Comparison of ENCODE assay signal across 8 cellular contexts in the genomic region with DNA sequence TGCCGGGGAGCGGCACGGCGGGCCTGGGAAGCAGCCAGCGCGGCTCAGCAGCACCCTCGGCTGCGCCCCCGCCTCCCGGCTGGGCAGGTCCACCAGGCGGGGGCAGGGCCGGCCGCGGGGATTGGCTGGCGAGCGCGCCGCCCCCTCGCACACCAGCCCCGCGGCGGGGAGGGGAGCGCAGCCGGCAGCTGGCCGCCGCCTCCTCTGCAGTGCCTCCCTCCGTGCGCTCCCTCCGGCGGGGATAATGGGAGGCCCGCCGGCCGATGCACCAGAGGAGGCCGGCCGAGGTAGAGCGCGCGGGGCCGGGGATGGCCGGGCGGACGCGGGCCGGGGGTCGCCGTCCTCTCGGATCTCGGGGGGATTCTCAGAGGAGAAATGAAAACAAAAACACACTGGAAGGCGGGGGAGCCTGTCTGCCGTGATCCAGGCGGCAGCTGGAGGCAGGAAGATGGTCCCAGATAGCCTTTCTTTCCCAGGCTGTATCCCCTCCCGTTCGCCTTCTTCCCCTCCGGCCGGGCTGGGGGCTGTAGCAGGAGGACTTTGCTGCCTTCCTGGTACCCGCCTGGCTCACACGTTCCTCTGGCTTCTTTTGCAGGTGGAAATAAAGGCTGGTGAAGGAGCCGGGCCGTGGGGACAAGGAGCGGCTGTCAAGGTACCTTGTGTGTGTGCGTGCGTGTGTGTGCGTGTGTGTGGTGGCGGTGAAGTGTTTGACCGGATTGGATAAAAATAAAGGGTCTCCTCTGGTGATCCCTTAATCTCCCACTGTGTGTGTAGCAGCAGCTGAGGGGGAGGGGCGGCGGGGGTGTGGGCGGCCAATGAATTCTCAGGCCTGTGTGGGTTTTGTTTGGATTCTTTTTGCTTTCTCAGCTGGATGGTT. TPM values are rescaled to one million over a fixed set of nuclear protein-coding genes. Genes with fewer than 3 reads are reported as not detected.
DNase-seq lines count a peak whose midpoint lies in the region; ATAC-seq and TF ChIP-seq lines count a peak whose summit lies in the region.

No MANE protein-coding gene starts in this region.

- H3K9me2 ChIP-seq in MM.1S (replicated peaks; ENCODE audit: insufficient read depth, low read length) = no peaks in the 10 kb centered on the region

- H2AFZ ChIP-seq in MM.1S (ENCODE audit: low read length) = 0 out of 2 replicates have a peak overlapping the region, but pooled peaks have one; percentile 36

- H3K4me3 ChIP-seq in MM.1S (ENCODE audit: low read length) = peak overlapping the region; percentile 55
- H3K4me3 ChIP-seq in ascending aorta = peak overlapping the region; percentile 59 to 69
- peak overlapping the region; percentile 81 for H3K4me3 ChIP-seq in rectal smooth muscle tissue (ENCODE audit: low read length)

- H3K4me1 ChIP-seq in MM.1S (ENCODE audit: low read length) = no peaks in the 10 kb centered on the region
- H3K4me1 ChIP-seq in ascending aorta = peaks cover 0 to 21% of the 10 kb centered on the region in 2 donors
- H3K4me1 ChIP-seq in rectal smooth muscle tissue (ENCODE audit: control insufficient read depth, insufficient read depth, low read length) = peaks cover 2% of the 10 kb centered on the region

- peaks cover 65 to 80% (median 79%) of the 10 kb centered on the region in 3 donors for H3K4me1 Mint-ChIP-seq in T-cell

- H3K36me3 Mint-ChIP-seq in T-cell = peaks cover 3% of the 10 kb centered on the region

- CTCF ChIA-PET in T-cell (lab: Charles Lee) = interaction anchor here in 1 of 2 donors (0.6 to 0.9 kb wide), 3 partner anchors 8 to 95 kb away, joined by 3 to 5 read pairs (median 3); no protein-coding TSS in a partner anchor

- H3K27me3 Mint-ChIP-seq in T-cell = no peaks in the 10 kb centered on the region

- H3K27me3 ChIP-seq in MM.1S (replicated peaks; ENCODE audit: insufficient read depth, low read length) = no peaks in the 10 kb centered on the region
- no peaks in the 10 kb centered on the region for H3K27me3 ChIP-seq in ascending aorta
- no peaks in the 10 kb centered on the region for H3K27me3 ChIP-seq in rectal smooth muscle tissue (ENCODE audit: control insufficient read depth, insufficient read depth, low read length)

- H3K9me3 Mint-ChIP-seq in T-cell = no peaks in the 10 kb centered on the region

- H3K27ac Mint-ChIP-seq in T-cell = peak overlapping the region; percentile 22 to 63

- H3K79me2 ChIP-seq in MM.1S (ENCODE audit: low read length) = peaks cover 71% of the 10 kb centered on the region

- intact Hi-C loops in ascending aorta (cut with DNase I) = loop anchor here (1.0 to 5.0 kb wide), 5 partner anchors 17 to 390 kb away; partner anchors contain the start of genes DGUOK and STAMBP

- H4K20me1 ChIP-seq in MM.1S (ENCODE audit: insufficient read depth, low read length) = peaks cover 16% of the 10 kb centered on the region; the same call in 1 of the 2 replicates

- TF ChIP-seq CTCF in MM.1S (IDR thresholded peaks at IDR 0.05; ENCODE audit: low read length) (no peak; the same call in 1 of the 2 replicates), ascending aorta (IDR thresholded peaks at IDR 0.05) (peak in 1 of 3 experiments; percentile 30)

- H3K36me3 ChIP-seq in MM.1S (replicated peaks; ENCODE audit: insufficient read depth, low read length) (no peaks in the 10 kb centered on the region), ascending aorta (no peaks in the 10 kb centered on the region), rectal smooth muscle tissue (ENCODE audit: control insufficient read depth, insufficient read depth, low read length) (no peaks in the 10 kb centered on the region)

- peak; percentile 89 to 98 (median 96) for ATAC-seq in T-cell (replicated peaks in 1 of 4)

- H3K9ac ChIP-seq in MM.1S (ENCODE audit: low read length) = peak overlapping the region; percentile 12; the same call in 1 of the 2 replicates
- peak overlapping the region; percentile 33 for H3K9ac ChIP-seq in rectal smooth muscle tissue (ENCODE audit: low read length)

- H3K4me3 Mint-ChIP-seq in T-cell = peak overlapping the region; percentile 76 to 83 (median 81)

- DNase-seq in EH (ENCODE audit: low read depth) (peak; percentile 89), H4 (ENCODE audit: low spot score) (peak; percentile 69), MM.1S (peak; percentile 82), T-cell (peak; percentile 61 to 84 (median 73)), ascending aorta (ENCODE audit: low spot score in 2 of 2) (peak in 1 of 2 donors; percentile 90), hippocampal formation (lab: John Stamatoyannopoulos, UW) (peak; percentile 83 to 93), SIG-M5 (lab: John Stamatoyannopoulos, UW) (no peak)

- H3K27ac ChIP-seq in MM.1S (ENCODE audit: low read length) (no peak overlapping the region), ascending aorta (peak overlapping the region; percentile 28 to 48), rectal smooth muscle tissue (ENCODE audit: low read depth, low read length) (no peak overlapping the region)

- H3K9me3 ChIP-seq in MM.1S (replicated peaks; ENCODE audit: insufficient read depth, low read length) (no peaks in the 10 kb centered on the region), ascending aorta (no peaks in the 10 kb centered on the region)

- H3K4me2 ChIP-seq in MM.1S (ENCODE audit: low read depth, low read length) = peak overlapping the region; percentile 83

- POLR2A ChIA-PET in T-cell (lab: Charles Lee) = interaction anchor here in 1 of 2 donors (0.7 kb wide), 1 partner anchor 418 kb away, joined by 3 read pairs; no protein-coding TSS in a partner anchor

- H3F3A ChIP-seq in MM.1S (ENCODE audit: insufficient read depth, low read length) = 0 out of 2 replicates have a peak, but pooled peaks cover 5% of the 10 kb centered on the region

RNA-seq across cellular contexts. Expression of gene TET3, which starts 18.0 kb away (rescaled TPM):
- total RNA-seq in H4 (2014; rRNA removed; shearing (Covaris generic)) = 4.7 and 4.9 TPM in 2 replicates
- total RNA-seq in T-cell (10 to 100 TPM; 22.5 to 32.2 (median 26.8) TPM), ascending aorta (22.7 TPM)

Comparison
In these comparisons a context has a peak if more than half of its experiments do, and no peak if none do; other contexts are left out.
1. H3K27ac ChIP-seq: peak in ascending aorta (2 of 2); none in MM.1S (single experiment) and rectal smooth muscle tissue (single experiment).
2. Peak in every context shown above with its lines, with median percentiles within 50 percentile points of each other: H3K4me3 ChIP-seq.